ENCODE assay signal across 13 cellular contexts in genomic region chr5:168215646-168216045, GRCh38.
"Had no signal": no experiment of that assay in that cellular context is flagged by ENCODE, and none has a peak within 500 bp of the region (broad histone marks: within the 10 kb centered on the region; RNA-seq: fewer than 3 reads in every experiment).

No MANE protein-coding gene starts in this region.

- FAIRE-seq: kidney had no signal

- H3K4me1 ChIP-seq: colonic mucosa had no signal

- H3K27ac ChIP-seq: colonic mucosa, left ventricle myocardium inferior, tibial nerve had no signal

- ATAC-seq: natural killer cell; stimulated activated effector memory CD8-positive, alpha-beta T cell treated with anti-CD3 and anti-CD28 coated beads, Interleukin-12 subunit alpha, Interleukin-12 subunit beta, amount 100 ng/mL, for 72 hours had no signal

- H3K36me3 ChIP-seq: colonic mucosa, tibial nerve had no signal

- H3K4me3 ChIP-seq: colonic mucosa, left ventricle myocardium inferior, tibial nerve had no signal

- H3K9me3 ChIP-seq: colonic mucosa, left ventricle myocardium inferior, tibial nerve had no signal

- DNase-seq: activated CD4-positive, CD25-positive, alpha-beta regulatory T cell treated with anti-CD3 and anti-CD28 coated beads, Interleukin-2, amount 50 U/mL, for 72 hours; activated naive CD4-positive, alpha-beta T cell; activated naive CD8-positive, alpha-beta T cell treated with anti-CD3 and anti-CD28 coated beads, Interleukin-2, amount 10 ng/mL, durations not matched to agents 7 days and 5 days; central memory CD4-positive, alpha-beta T cell; colonic mucosa; foreskin fibroblast; hippocampal formation; kidney; left ventricle myocardium inferior; natural killer cell; T-helper 9 cell had no signal

- H3K27me3 ChIP-seq: colonic mucosa, tibial nerve had no signal
